ENCODE assay signal across 24 cellular contexts in the genomic region with DNA sequence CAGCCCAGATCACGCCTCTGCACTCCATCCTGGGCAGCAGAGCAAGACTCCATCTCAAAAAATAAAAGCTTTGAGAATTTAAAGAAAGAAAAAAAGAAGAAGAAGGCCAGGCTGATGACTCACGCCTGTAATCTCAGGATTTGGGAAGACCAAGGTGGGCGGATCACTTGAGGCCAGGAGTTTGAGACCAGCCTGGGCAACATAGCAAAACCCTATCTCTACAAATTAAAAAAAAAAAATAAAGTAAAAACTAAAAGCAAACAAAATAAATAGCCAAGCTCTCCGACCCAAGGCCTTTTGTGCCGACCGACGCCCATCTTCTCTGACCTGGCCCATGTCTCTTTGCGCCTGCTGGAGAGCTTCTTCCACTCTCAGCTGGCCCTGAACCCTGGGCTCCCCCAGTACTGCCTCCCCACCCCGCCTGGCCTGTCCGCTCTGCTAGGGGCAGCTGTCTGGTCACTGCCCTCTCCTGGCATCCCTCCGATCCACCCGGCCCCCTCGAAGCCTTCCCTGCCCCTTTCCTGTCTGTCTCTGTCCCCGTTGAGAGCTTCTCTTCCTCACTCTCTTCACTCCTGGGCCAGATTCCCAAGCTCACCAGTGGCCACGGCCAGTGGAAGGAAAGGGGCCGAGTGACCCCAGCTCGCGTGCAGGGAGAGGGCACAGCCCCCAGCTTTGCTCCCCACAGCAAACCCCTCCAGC. TPM values are rescaled to one million over a fixed set of nuclear protein-coding genes. Genes with fewer than 3 reads are reported as not detected.
A peak's percentile ranks its signal among the peaks of the same experiment; 100 is the strongest.
DNase-seq lines count a peak whose midpoint lies in the region; ATAC-seq, FAIRE-seq and TF ChIP-seq lines count a peak whose summit lies in the region.
"Had no signal": no experiment of that assay in that cellular context is flagged by ENCODE, and none has a peak within 500 bp of the region (broad histone marks: within the 10 kb centered on the region; RNA-seq: fewer than 3 reads in every experiment).

No MANE protein-coding gene starts in this region.

- H3K27ac Mint-ChIP-seq in dendritic cell treated with granulocyte-macrophage colony-stimulating factor and Interleukin-4, amounts not matched to agents 40 ng/mL and 50 ng/mL, for 4 days = peak overlapping the region; percentile 86
- peak overlapping the region; percentile 12 for H3K27ac Mint-ChIP-seq in neural crest cell (ENCODE audit: unreplicated experiment)
- H3K27ac Mint-ChIP-seq: activated naive CD4-positive, alpha-beta T cell treated with anti-CD3 and anti-CD28 coated beads, Interleukin-2, amount 10 ng/mL, durations not matched to agents 7 days and 5 days had no signal

- H3K36me3 Mint-ChIP-seq in dendritic cell treated with granulocyte-macrophage colony-stimulating factor and Interleukin-4, amounts not matched to agents 40 ng/mL and 50 ng/mL, for 4 days (ENCODE audit: low read depth) = peaks cover 48% of the 10 kb centered on the region
- H3K36me3 Mint-ChIP-seq in neural crest cell (ENCODE audit: low read depth) = no peaks in the 10 kb centered on the region

- ATAC-seq in GM19395 (IDR thresholded peaks at IDR 0.05; ENCODE audit: unreplicated experiment) (no peak), HG02623 (IDR thresholded peaks at IDR 0.05; ENCODE audit: unreplicated experiment) (no peak)
- ATAC-seq: activated CD4-positive, alpha-beta T cell treated with anti-CD3 and anti-CD28 coated beads for 36 hours; left colon; upper lobe of right lung had no signal

- intact Hi-C loops in dendritic cell treated with granulocyte-macrophage colony-stimulating factor and Interleukin-4, amounts not matched to agents 40 ng/mL and 50 ng/mL, for 4 days (cut with micrococcal nuclease) = no loop called here

- peaks cover 99% of the 10 kb centered on the region for H3K4me1 Mint-ChIP-seq in dendritic cell treated with granulocyte-macrophage colony-stimulating factor and Interleukin-4, amounts not matched to agents 40 ng/mL and 50 ng/mL, for 4 days (ENCODE audit: low read depth)
- H3K4me1 Mint-ChIP-seq in neural crest cell = peaks cover 9% of the 10 kb centered on the region

- TF ChIP-seq CTCF in neural crest cell (conservative IDR thresholded peaks at IDR 0.05) = no peak

- FAIRE-seq in GM12892 (lab: Jason Lieb, UNC) = peak; percentile 33
- FAIRE-seq: astrocyte, G401.6, RCC 7860 had no signal

- DNase-seq in CD1c-positive myeloid dendritic cell (ENCODE audit: extremely low spot score) (peak; percentile 53), GM12892 (ENCODE audit: insufficient read length) (no peak), neural crest cell (ENCODE audit: low read depth, low spot score) (no peak), RKO (ENCODE audit: low spot score) (no peak), HT-29 (ENCODE audit: low spot score) (no peak)
- DNase-seq: activated CD4-positive, alpha-beta T cell treated with anti-CD3 and anti-CD28 coated beads for 36 hours; activated naive CD4-positive, alpha-beta T cell treated with anti-CD3 and anti-CD28 coated beads, Interleukin-2, amount 10 ng/mL, durations not matched to agents 7 days and 5 days; effector memory CD4-positive, alpha-beta T cell; esophagus squamous epithelium; left colon; MG63; NCI-H1436 treated with DMSO at 0.1 percent for 48 hours; NCI-H524; retina; upper lobe of right lung had no signal

- peak overlapping the region; percentile 72 for H3K4me3 Mint-ChIP-seq in dendritic cell treated with granulocyte-macrophage colony-stimulating factor and Interleukin-4, amounts not matched to agents 40 ng/mL and 50 ng/mL, for 4 days
- H3K4me3 Mint-ChIP-seq in neural crest cell = no peak overlapping the region
- H3K4me3 Mint-ChIP-seq: activated CD4-positive, alpha-beta T cell treated with anti-CD3 and anti-CD28 coated beads for 36 hours; activated naive CD4-positive, alpha-beta T cell treated with anti-CD3 and anti-CD28 coated beads, Interleukin-2, amount 10 ng/mL, durations not matched to agents 7 days and 5 days had no signal

- H3K27me3 Mint-ChIP-seq in dendritic cell treated with granulocyte-macrophage colony-stimulating factor and Interleukin-4, amounts not matched to agents 40 ng/mL and 50 ng/mL, for 4 days = no peaks in the 10 kb centered on the region
- no peaks in the 10 kb centered on the region for H3K27me3 Mint-ChIP-seq in neural crest cell (ENCODE audit: low read depth)
- H3K27me3 Mint-ChIP-seq: activated CD4-positive, alpha-beta T cell treated with anti-CD3 and anti-CD28 coated beads for 36 hours had no signal

- H3K9me3 Mint-ChIP-seq in dendritic cell treated with granulocyte-macrophage colony-stimulating factor and Interleukin-4, amounts not matched to agents 40 ng/mL and 50 ng/mL, for 4 days = no peaks in the 10 kb centered on the region
- no peaks in the 10 kb centered on the region for H3K9me3 Mint-ChIP-seq in neural crest cell
- H3K9me3 Mint-ChIP-seq: activated naive CD4-positive, alpha-beta T cell treated with anti-CD3 and anti-CD28 coated beads, Interleukin-2, amount 10 ng/mL, durations not matched to agents 7 days and 5 days had no signal

- no peak for TF ChIP-seq POLR2A in GM12892 (IDR thresholded peaks at IDR 0.05; ENCODE audit: low read depth, low read length)

RNA-seq across cellular contexts. Expression of a gene that starts 4.8 kb away (rescaled TPM):
- polyA plus RNA-seq in GM12892 (2012; ENCODE audit: missing spikeins) = 302 TPM
- total RNA-seq in neural crest cell = not detected in 2 replicates
- total RNA-seq in HT-29 (2014; rRNA removed; shearing (Covaris generic)) = 0.05 and 0.60 TPM in 2 replicates

RNA-seq across cellular contexts. Expression of a gene that starts 9.3 kb away (rescaled TPM):
- 0.76 TPM for polyA plus RNA-seq in GM12892 (2012; ENCODE audit: missing spikeins)
- not detected in 2 replicates for total RNA-seq in neural crest cell
- total RNA-seq in HT-29 (2014; rRNA removed; shearing (Covaris generic)) = 4.6 and 17.2 TPM in 2 replicates
- total RNA-seq: activated CD4-positive, alpha-beta T cell treated with anti-CD3 and anti-CD28 coated beads for 36 hours; astrocyte; glomerular endothelial cell had no signal

RNA-seq across cellular contexts. Expression of a gene that starts 13.3 kb away (rescaled TPM):
- 0.38 TPM for polyA plus RNA-seq in GM12892 (2012; ENCODE audit: missing spikeins)
- total RNA-seq in neural crest cell = not detected in 2 replicates
- 59.9 and 63.4 TPM in 2 replicates for total RNA-seq in HT-29 (2014; rRNA removed; shearing (Covaris generic))
- total RNA-seq: activated CD4-positive, alpha-beta T cell treated with anti-CD3 and anti-CD28 coated beads for 36 hours; glomerular endothelial cell; mesenteric fat pad had no signal

RNA-seq across cellular contexts. Expression of a gene that starts 43.6 kb away (rescaled TPM):
- polyA plus RNA-seq in GM12892 (2012; ENCODE audit: missing spikeins) = 2.0 TPM
- not detected in 2 replicates for total RNA-seq in neural crest cell
- total RNA-seq in HT-29 (2014; rRNA removed; shearing (Covaris generic)) = not detected in 2 replicates
- total RNA-seq: astrocyte, chondrocyte, esophagus squamous epithelium, glomerular endothelial cell, left colon, mesenteric fat pad, upper lobe of right lung had no signal

Comparison
In these comparisons a context has a peak if more than half of its experiments do, and no peak if none do; other contexts are left out.
1. RNA of a gene that starts 13.3 kb away (total RNA-seq): 59.9 to 63.4 TPM in HT-29; not detected in neural crest cell; every median in the first group is over 10 times any median in the second.